31 cellular contexts compared by ENCODE assay signal in the genomic region with DNA sequence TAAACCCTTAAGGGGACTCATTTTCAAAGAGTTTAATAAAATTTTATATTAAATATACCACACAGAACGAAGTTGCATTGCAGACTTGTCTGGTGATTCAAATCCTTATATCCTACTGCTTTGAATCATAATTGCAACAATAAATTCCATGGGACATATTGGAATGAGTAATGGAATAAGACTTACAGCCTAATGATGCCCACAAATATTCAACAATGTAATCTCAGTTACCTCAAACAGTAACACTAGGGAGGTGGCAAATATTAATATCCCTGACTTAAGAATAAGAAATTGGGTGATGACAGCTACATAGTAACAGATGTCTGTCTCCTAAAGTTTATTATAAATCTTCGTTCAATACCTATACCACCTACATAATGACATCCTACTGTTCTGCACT. TPM values are rescaled to one million over a fixed set of nuclear protein-coding genes. Genes with fewer than 3 reads are reported as not detected.
A peak's percentile ranks its signal among the peaks of the same experiment; 100 is the strongest.
DNase-seq lines count a peak whose midpoint lies in the region; FAIRE-seq and TF ChIP-seq lines count a peak whose summit lies in the region.
"Had no signal": no experiment of that assay in that cellular context is flagged by ENCODE, and none has a peak within 500 bp of the region (broad histone marks: within the 10 kb centered on the region; RNA-seq: fewer than 3 reads in every experiment).

No MANE protein-coding gene starts in this region.

- H3K79me1 ChIP-seq in mesenchymal stem cell (replicated peaks; ENCODE audit: low read length, poor library complexity, severe bottlenecking) = no peaks in the 10 kb centered on the region

- no peaks in the 10 kb centered on the region for H3K9me3 ChIP-seq in esophagus muscularis mucosa
- H3K9me3 ChIP-seq in mesenchymal stem cell (ENCODE audit: control insufficient read depth, low read length) = no peaks in the 10 kb centered on the region
- H3K9me3 ChIP-seq: BLaER1 treated with 17β-estradiol and CSF1 and Interleukin-3, amounts not matched to agents 10 nM and 100 nM; Caco-2; HAP-1; left lung; right atrium auricular region; SJSA1 had no signal

- H3K4me2 ChIP-seq in mesenchymal stem cell (ENCODE audit: low read length, poor library complexity, severe bottlenecking) = no peak overlapping the region
- H3K4me2 ChIP-seq: BLaER1 treated with 17β-estradiol and CSF1 and Interleukin-3, amounts not matched to agents 10 nM and 100 nM; hepatocyte; PC-9 had no signal

- H3K14ac ChIP-seq in mesenchymal stem cell (ENCODE audit: low read length in 2 of 2) = no peak overlapping the region

- H3K36me3 ChIP-seq in esophagus muscularis mucosa (no peaks in the 10 kb centered on the region), mesenchymal stem cell (ENCODE audit: control insufficient read depth in 1 of 2, insufficient read depth in 2 of 2, low read depth in 1 of 2, low read length in 2 of 2) (no peaks in the 10 kb centered on the region)
- H3K36me3 ChIP-seq: BLaER1 treated with 17β-estradiol and CSF1 and Interleukin-3, amounts not matched to agents 10 nM and 100 nM; HAP-1; left lung; right atrium auricular region; SJSA1 had no signal

- no peak overlapping the region for H3K23ac ChIP-seq in mesenchymal stem cell (ENCODE audit: low read length in 2 of 2)

- DNase-seq in D721Med (ENCODE audit: insufficient read length, low spot score) = no peak
- DNase-seq in M059J (ENCODE audit: low read depth) = peak; percentile 55
- DNase-seq in choroid plexus epithelial cell (ENCODE audit: low read depth) = peak; percentile 48
- peak; percentile 5 for DNase-seq in kidney glomerular epithelial cell (lab: John Stamatoyannopoulos, UW)
- DNase-seq in retina = no peak
- no peak for DNase-seq in NCI-H1092 treated with DMSO at 0.1 percent for 48 hours (lab: John Stamatoyannopoulos, UW)
- no peak for DNase-seq in esophagus muscularis mucosa (ENCODE audit: extremely low spot score)
- DNase-seq in mesenchymal stem cell = no peak
- DNase-seq: activated CD4-positive, alpha-beta T cell treated with anti-CD3 and anti-CD28 coated beads, Interleukin-2, amount 10 ng/mL, durations not matched to agents 7 days and 5 days; activated naive CD4-positive, alpha-beta T cell treated with Interleukin-2 at 50 U/mL for 16 hours; activated T-cell treated with anti-CD3 and anti-CD28 coated beads, Interleukin-2, amount 50 U/mL, for 72 hours; amniotic stem cell; Caco-2; DMS79 treated with DMSO at 0.1 percent for 48 hours; left lung; naive thymus-derived CD8-positive, alpha-beta T cell; NCI-H1436 treated with DMSO at 0.1 percent for 48 hours; NCI-H524; NK-92 treated with Interleukin-12 subunit alpha and Interleukin-12 subunit beta, amount 100 ng/mL, for 24 hours; PC-9; stimulated activated CD4-positive, alpha-beta T cell treated with anti-CD3 and anti-CD28 coated beads, Interleukin-4, amount 100 ng/mL, for 4 hours; stimulated activated naive CD4-positive, alpha-beta T cell had no signal

- no peak overlapping the region for H3K4ac ChIP-seq in mesenchymal stem cell (ENCODE audit: low read depth in 1 of 2, low read length in 2 of 2)

- H2BK5ac ChIP-seq in mesenchymal stem cell (ENCODE audit: low read depth, low read length, poor library complexity, severe bottlenecking) = no peak overlapping the region

- no peak overlapping the region for H3K4me3 ChIP-seq in choroid plexus epithelial cell (ENCODE audit: low read depth, low read length)
- no peak overlapping the region for H3K4me3 ChIP-seq in esophagus muscularis mucosa
- H3K4me3 ChIP-seq in mesenchymal stem cell (ENCODE audit: insufficient read depth in 1 of 2, low read depth in 1 of 2, low read length in 2 of 2) = no peak overlapping the region
- H3K4me3 ChIP-seq: BLaER1 treated with 17β-estradiol and CSF1 and Interleukin-3, amounts not matched to agents 10 nM and 100 nM; cardiac muscle cell; HAP-1; hepatocyte; left lung; PC-9; right atrium auricular region; SJSA1 had no signal

- no peak overlapping the region for H3K18ac ChIP-seq in mesenchymal stem cell (ENCODE audit: low read depth in 1 of 2, low read length in 2 of 2)

- no peak overlapping the region for H2BK12ac ChIP-seq in mesenchymal stem cell (ENCODE audit: low read length in 2 of 2)

- TF ChIP-seq CTCF in D721Med (IDR thresholded peaks at IDR 0.05; ENCODE audit: insufficient read depth, missing control alignments) (no peak), choroid plexus epithelial cell (conservative IDR thresholded peaks at IDR 0.05; ENCODE audit: low read depth, low read length) (no peak), esophagus muscularis mucosa (IDR thresholded peaks at IDR 0.05) (no peak)

- H3K4me1 ChIP-seq in esophagus muscularis mucosa (peaks cover 6 to 17% (median 15%) of the 10 kb centered on the region in 4 donors), mesenchymal stem cell (ENCODE audit: control insufficient read depth, insufficient read depth, low read depth, low read length) (no peaks in the 10 kb centered on the region)
- H3K4me1 ChIP-seq: HAP-1, left lung had no signal

- H4K8ac ChIP-seq in mesenchymal stem cell (ENCODE audit: low read length) = no peak overlapping the region

- TF ChIP-seq EP300 in esophagus muscularis mucosa (IDR thresholded peaks at IDR 0.05) = no peak

- peak; percentile 6 for FAIRE-seq in D721Med (lab: Jason Lieb, UNC)
- FAIRE-seq: frontal cortex, GM12891 had no signal

- H3K27me3 ChIP-seq in esophagus muscularis mucosa = no peaks in the 10 kb centered on the region
- H3K27me3 ChIP-seq in mesenchymal stem cell (ENCODE audit: control insufficient read depth in 1 of 2, insufficient read depth in 1 of 2, low read length in 2 of 2) = no peaks in the 10 kb centered on the region
- H3K27me3 ChIP-seq: BLaER1 treated with 17β-estradiol and CSF1 and Interleukin-3, amounts not matched to agents 10 nM and 100 nM; cardiac muscle cell; hepatocyte; left lung; right atrium auricular region; SJSA1 had no signal

- H3K9ac ChIP-seq in mesenchymal stem cell (ENCODE audit: low read length) = no peak overlapping the region
- H3K9ac ChIP-seq: BLaER1 treated with 17β-estradiol and CSF1 and Interleukin-3, amounts not matched to agents 10 nM and 100 nM had no signal

- no peak overlapping the region for H2AK5ac ChIP-seq in mesenchymal stem cell (ENCODE audit: low read length, severe bottlenecking)

- H2BK120ac ChIP-seq in mesenchymal stem cell (ENCODE audit: low read depth, low read length) = no peak overlapping the region

- no peak overlapping the region for H2AFZ ChIP-seq in mesenchymal stem cell (ENCODE audit: low read depth, low read length)
- H2AFZ ChIP-seq: hepatocyte, PC-9 had no signal

- intact Hi-C loops in esophagus muscularis mucosa (cut with DNase I) = no loop called here

- WGBS in esophagus muscularis mucosa = 72% methylated on average over 2 of the region's 2 CpGs
- WGBS in mesenchymal stem cell = no CpG with 5 or more reads among the region's 2 CpGs

- no peak overlapping the region for H4K91ac ChIP-seq in mesenchymal stem cell (ENCODE audit: low read length)

- no peak overlapping the region for H2BK15ac ChIP-seq in mesenchymal stem cell (ENCODE audit: low read depth, poor library complexity, severe bottlenecking)

- H3K27ac ChIP-seq in esophagus muscularis mucosa (replicated peaks in 1 of 4) (no peak overlapping the region), mesenchymal stem cell (ENCODE audit: low read length, poor library complexity, severe bottlenecking) (no peak overlapping the region)
- H3K27ac ChIP-seq: BLaER1 treated with 17β-estradiol and CSF1 and Interleukin-3, amounts not matched to agents 10 nM and 100 nM; cardiac muscle cell; hepatocyte; left lung; PC-9; SJSA1 had no signal

- no peak for TF ChIP-seq POLR2A in esophagus muscularis mucosa (IDR thresholded peaks at IDR 0.05; ENCODE audit: low read depth)

RNA-seq across cellular contexts. Expression of a gene that starts 52.6 kb away (rescaled TPM):
- total RNA-seq in M059J (2014; rRNA removed; shearing (Covaris generic)) = not detected in 2 replicates
- total RNA-seq in esophagus muscularis mucosa = 1 to 10 TPM; 1.3 to 3.5 (median 1.6) TPM
- 8.7 TPM for polyA plus RNA-seq in mesenchymal stem cell (2013, experiment 1 of 2)
- polyA plus RNA-seq in mesenchymal stem cell (2013, experiment 2 of 2) = 9.5 TPM
- total RNA-seq: activated CD4-positive, alpha-beta T cell treated with anti-CD3 and anti-CD28 coated beads, Interleukin-2, amount 10 ng/mL, durations not matched to agents 7 days and 5 days; activated T-cell treated with anti-CD3 and anti-CD28 coated beads, Interleukin-2, amount 50 U/mL, for 72 hours; naive thymus-derived CD8-positive, alpha-beta T cell; T-helper 2 cell treated with Interferon-gamma antibody and Interleukin-4, amounts not matched to agents 100 ng/mL and 5 ng/mL, for 36 hours had no signal
- polyA plus RNA-seq: naive thymus-derived CD8-positive, alpha-beta T cell had no signal

Comparison
In these comparisons a context has a peak if more than half of its experiments do, and no peak if none do; other contexts are left out.
1. DNase-seq: peak in M059J (single experiment), choroid plexus epithelial cell (single experiment) and kidney glomerular epithelial cell (single experiment); none in D721Med (single experiment), retina (single experiment), NCI-H1092 treated with DMSO at 0.1 percent for 48 hours (single experiment), esophagus muscularis mucosa (single experiment) and mesenchymal stem cell (single experiment).